1 cellular context compared by ENCODE assay signal in the genomic region with DNA sequence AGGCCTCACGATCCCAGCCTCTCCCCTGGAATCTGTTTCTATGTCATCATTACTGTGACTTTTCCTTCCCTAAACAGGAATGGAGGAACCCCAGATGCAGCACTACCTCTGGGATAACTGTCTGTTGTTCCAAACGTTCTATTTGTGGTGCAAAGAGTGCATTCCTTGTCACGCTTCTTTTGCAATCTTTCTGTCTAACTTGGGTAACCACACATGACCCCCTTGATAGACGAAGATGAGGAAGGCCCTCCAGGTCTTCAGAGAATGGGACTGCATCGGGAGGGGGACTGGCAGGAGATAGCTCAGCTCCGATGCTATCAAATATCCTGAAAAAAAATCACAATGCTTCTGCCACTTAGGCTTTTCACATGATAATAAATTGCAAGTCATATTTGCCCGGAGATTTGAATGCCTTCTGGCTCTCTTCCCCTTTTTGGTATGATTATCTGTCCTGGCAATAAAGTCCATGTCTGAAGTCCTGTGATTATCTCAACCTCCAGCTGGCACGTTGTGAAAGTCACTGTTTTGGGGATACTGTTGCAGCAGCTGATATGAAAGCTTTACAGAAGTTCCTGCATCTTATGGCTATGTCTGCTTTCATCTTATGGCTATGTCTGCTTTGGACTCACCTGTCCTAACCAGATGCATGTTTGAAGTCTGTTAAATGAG.
TF ChIP-seq lines count a peak whose summit lies in the region.

No MANE protein-coding gene starts in this region.

TF ChIP-seq in K562, 482 proteins besides CTCF, POLR2A, EP300 and RAD21 (continued from another document and continues in another):
- TF ChIP-seq, protein P1, sequence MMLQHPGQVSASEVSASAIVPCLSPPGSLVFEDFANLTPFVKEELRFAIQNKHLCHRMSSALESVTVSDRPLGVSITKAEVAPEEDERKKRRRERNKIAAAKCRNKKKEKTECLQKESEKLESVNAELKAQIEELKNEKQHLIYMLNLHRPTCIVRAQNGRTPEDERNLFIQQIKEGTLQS (IDR thresholded peaks at IDR 0.05): peak; percentile 36; the same call in 1 of the 2 replicates
- TF ChIP-seq, protein P1 (CRISPR knock-in tag; conservative IDR thresholded peaks at IDR 0.05): no peak
- TF ChIP-seq ZNF197 (CRISPR knock-in tag; IDR thresholded peaks at IDR 0.05; ENCODE audit: low read depth): peak; percentile 94
- TF ChIP-seq, protein P2, sequence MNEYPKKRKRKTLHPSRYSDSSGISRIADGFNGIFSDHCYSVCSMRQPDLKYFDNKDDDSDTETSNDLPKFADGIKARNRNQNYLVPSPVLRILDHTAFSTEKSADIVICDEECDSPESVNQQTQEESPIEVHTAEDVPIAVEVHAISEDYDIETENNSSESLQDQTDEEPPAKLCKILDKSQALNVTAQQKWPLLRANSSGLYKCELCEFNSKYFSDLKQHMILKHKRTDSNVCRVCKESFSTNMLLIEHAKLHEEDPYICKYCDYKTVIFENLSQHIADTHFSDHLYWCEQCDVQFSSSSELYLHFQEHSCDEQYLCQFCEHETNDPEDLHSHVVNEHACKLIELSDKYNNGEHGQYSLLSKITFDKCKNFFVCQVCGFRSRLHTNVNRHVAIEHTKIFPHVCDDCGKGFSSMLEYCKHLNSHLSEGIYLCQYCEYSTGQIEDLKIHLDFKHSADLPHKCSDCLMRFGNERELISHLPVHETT (CRISPR knock-in tag; conservative IDR thresholded peaks at IDR 0.05 in 1 of 2, IDR thresholded peaks at IDR 0.05 in 1 of 2): peak in 1 of 2 experiments; percentile 93; a peak in 2 of 4 replicates
- TF ChIP-seq ZNF134 (CRISPR knock-in tag; conservative IDR thresholded peaks at IDR 0.05): peak; percentile 58
- peak; percentile 77 for TF ChIP-seq ZNF354B (CRISPR knock-in tag; IDR thresholded peaks at IDR 0.05)
- no peak for TF ChIP-seq NR2C1 (IDR thresholded peaks at IDR 0.05)
- 0 out of 2 replicates have a peak, but pooled peaks have one; percentile 14 for TF ChIP-seq NR2C1 (tag; IDR thresholded peaks at IDR 0.05)
- peak; percentile 90 to 92 for TF ChIP-seq TRIM24 (IDR thresholded peaks at IDR 0.05)
- peak; percentile 82 for TF ChIP-seq BCL6 (CRISPR knock-in tag; IDR thresholded peaks at IDR 0.05)
- 0 out of 2 replicates have a peak, but pooled peaks have one; percentile 68 for TF ChIP-seq FOXK1 (CRISPR knock-in tag; IDR thresholded peaks at IDR 0.05; ENCODE audit: borderline replicate concordance)
- TF ChIP-seq, protein P3, sequence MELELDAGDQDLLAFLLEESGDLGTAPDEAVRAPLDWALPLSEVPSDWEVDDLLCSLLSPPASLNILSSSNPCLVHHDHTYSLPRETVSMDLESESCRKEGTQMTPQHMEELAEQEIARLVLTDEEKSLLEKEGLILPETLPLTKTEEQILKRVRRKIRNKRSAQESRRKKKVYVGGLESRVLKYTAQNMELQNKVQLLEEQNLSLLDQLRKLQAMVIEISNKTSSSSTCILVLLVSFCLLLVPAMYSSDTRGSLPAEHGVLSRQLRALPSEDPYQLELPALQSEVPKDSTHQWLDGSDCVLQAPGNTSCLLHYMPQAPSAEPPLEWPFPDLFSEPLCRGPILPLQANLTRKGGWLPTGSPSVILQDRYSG (tag; conservative IDR thresholded peaks at IDR 0.05; ENCODE audit: low read depth): peak; percentile 74
- peak; percentile 96 for TF ChIP-seq TAL1 (IDR thresholded peaks at IDR 0.05)
- peak; percentile 90; the same call in 1 of the 2 replicates for TF ChIP-seq CTBP1 (IDR thresholded peaks at IDR 0.05; ENCODE audit: borderline replicate concordance)
- TF ChIP-seq DNMT1 (IDR thresholded peaks at IDR 0.05): no peak
- TF ChIP-seq, protein P4, sequence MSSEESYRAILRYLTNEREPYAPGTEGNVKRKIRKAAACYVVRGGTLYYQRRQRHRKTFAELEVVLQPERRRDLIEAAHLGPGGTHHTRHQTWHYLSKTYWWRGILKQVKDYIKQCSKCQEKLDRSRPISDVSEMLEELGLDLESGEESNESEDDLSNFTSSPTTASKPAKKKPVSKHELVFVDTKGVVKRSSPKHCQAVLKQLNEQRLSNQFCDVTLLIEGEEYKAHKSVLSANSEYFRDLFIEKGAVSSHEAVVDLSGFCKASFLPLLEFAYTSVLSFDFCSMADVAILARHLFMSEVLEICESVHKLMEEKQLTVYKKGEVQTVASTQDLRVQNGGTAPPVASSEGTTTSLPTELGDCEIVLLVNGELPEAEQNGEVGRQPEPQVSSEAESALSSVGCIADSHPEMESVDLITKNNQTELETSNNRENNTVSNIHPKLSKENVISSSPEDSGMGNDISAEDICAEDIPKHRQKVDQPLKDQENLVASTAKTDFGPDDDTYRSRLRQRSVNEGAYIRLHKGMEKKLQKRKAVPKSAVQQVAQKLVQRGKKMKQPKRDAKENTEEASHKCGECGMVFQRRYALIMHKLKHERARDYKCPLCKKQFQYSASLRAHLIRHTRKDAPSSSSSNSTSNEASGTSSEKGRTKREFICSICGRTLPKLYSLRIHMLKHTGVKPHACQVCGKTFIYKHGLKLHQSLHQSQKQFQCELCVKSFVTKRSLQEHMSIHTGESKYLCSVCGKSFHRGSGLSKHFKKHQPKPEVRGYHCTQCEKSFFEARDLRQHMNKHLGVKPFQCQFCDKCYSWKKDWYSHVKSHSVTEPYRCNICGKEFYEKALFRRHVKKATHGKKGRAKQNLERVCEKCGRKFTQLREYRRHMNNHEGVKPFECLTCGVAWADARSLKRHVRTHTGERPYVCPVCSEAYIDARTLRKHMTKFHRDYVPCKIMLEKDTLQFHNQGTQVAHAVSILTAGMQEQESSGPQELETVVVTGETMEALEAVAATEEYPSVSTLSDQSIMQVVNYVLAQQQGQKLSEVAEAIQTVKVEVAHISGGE (CRISPR knock-in tag; IDR thresholded peaks at IDR 0.05): peak in 1 of 3 experiments; percentile 87; a peak in 2 of 6 replicates
- TF ChIP-seq MTA1 (IDR thresholded peaks at IDR 0.05; ENCODE audit: borderline replicate concordance): peak; percentile 69; the same call in 1 of the 2 replicates
- peak; percentile 88 for TF ChIP-seq PYGO2 (tag; IDR thresholded peaks at IDR 0.05)
- no peak for TF ChIP-seq NR3C1 (CRISPR knock-in tag; IDR thresholded peaks at IDR 0.05)
- peak; percentile 75 for TF ChIP-seq CC2D1A (IDR thresholded peaks at IDR 0.05)
- no peak for TF ChIP-seq NR4A1 (CRISPR knock-in tag; IDR thresholded peaks at IDR 0.05)
- peak; percentile 86 for TF ChIP-seq NR4A1 (tag; IDR thresholded peaks at IDR 0.05)
- TF ChIP-seq, protein P5, sequence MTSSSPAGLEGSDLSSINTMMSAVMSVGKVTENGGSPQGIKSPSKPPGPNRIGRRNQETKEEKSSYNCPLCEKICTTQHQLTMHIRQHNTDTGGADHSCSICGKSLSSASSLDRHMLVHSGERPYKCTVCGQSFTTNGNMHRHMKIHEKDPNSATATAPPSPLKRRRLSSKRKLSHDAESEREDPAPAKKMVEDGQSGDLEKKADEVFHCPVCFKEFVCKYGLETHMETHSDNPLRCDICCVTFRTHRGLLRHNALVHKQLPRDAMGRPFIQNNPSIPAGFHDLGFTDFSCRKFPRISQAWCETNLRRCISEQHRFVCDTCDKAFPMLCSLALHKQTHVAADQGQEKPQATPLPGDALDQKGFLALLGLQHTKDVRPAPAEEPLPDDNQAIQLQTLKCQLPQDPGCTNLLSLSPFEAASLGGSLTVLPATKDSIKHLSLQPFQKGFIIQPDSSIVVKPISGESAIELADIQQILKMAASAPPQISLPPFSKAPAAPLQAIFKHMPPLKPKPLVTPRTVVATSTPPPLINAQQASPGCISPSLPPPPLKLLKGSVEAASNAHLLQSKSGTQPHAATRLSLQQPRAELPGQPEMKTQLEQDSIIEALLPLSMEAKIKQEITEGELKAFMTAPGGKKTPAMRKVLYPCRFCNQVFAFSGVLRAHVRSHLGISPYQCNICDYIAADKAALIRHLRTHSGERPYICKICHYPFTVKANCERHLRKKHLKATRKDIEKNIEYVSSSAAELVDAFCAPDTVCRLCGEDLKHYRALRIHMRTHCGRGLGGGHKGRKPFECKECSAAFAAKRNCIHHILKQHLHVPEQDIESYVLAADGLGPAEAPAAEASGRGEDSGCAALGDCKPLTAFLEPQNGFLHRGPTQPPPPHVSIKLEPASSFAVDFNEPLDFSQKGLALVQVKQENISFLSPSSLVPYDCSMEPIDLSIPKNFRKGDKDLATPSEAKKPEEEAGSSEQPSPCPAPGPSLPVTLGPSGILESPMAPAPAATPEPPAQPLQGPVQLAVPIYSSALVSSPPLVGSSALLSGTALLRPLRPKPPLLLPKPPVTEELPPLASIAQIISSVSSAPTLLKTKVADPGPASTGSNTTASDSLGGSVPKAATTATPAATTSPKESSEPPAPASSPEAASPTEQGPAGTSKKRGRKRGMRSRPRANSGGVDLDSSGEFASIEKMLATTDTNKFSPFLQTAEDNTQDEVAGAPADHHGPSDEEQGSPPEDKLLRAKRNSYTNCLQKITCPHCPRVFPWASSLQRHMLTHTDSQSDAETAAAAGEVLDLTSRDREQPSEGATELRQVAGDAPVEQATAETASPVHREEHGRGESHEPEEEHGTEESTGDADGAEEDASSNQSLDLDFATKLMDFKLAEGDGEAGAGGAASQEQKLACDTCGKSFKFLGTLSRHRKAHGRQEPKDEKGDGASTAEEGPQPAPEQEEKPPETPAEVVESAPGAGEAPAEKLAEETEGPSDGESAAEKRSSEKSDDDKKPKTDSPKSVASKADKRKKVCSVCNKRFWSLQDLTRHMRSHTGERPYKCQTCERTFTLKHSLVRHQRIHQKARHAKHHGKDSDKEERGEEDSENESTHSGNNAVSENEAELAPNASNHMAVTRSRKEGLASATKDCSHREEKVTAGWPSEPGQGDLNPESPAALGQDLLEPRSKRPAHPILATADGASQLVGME (CRISPR knock-in tag; IDR thresholded peaks at IDR 0.05): 0 out of 2 replicates have a peak, but pooled peaks have one; percentile 78
- peak; percentile 28; the same call in 1 of the 2 replicates for TF ChIP-seq CREM (IDR thresholded peaks at IDR 0.05; ENCODE audit: low read depth)
- no peak for TF ChIP-seq PURB (CRISPR knock-in tag; IDR thresholded peaks at IDR 0.05; ENCODE audit: low read depth)
- TF ChIP-seq CCNT2 (IDR thresholded peaks at IDR 0.05; ENCODE audit: borderline replicate concordance, extremely low read depth, insufficient read length, low read depth, low read length): peak; percentile 96
- TF ChIP-seq, protein P6, sequence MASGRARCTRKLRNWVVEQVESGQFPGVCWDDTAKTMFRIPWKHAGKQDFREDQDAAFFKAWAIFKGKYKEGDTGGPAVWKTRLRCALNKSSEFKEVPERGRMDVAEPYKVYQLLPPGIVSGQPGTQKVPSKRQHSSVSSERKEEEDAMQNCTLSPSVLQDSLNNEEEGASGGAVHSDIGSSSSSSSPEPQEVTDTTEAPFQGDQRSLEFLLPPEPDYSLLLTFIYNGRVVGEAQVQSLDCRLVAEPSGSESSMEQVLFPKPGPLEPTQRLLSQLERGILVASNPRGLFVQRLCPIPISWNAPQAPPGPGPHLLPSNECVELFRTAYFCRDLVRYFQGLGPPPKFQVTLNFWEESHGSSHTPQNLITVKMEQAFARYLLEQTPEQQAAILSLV (tag; IDR thresholded peaks at IDR 0.05): peak; percentile 50; the same call in 1 of the 2 replicates
- TF ChIP-seq, protein P7, sequence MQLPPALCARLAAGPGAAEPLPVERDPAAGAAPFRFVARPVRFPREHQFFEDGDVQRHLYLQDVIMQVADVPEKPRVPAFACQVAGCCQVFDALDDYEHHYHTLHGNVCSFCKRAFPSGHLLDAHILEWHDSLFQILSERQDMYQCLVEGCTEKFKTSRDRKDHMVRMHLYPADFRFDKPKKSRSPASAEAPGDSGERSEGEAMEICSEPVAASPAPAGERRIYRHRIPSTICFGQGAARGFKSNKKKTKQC (CRISPR knock-in tag; IDR thresholded peaks at IDR 0.05): no peak
- TF ChIP-seq HMGN3 (IDR thresholded peaks at IDR 0.05; ENCODE audit: borderline replicate concordance, extremely low read depth, insufficient read length, low read depth, low read length): peak; percentile 81
- peak; percentile 80 for TF ChIP-seq FOXJ2 (tag; IDR thresholded peaks at IDR 0.05)
- TF ChIP-seq KLF16 (IDR thresholded peaks at IDR 0.05): peak; percentile 98
- TF ChIP-seq GATA2 (CRISPR knock-in tag; IDR thresholded peaks at IDR 0.05): peak; percentile 89
- no peak for TF ChIP-seq ZNF79 (CRISPR knock-in tag; IDR thresholded peaks at IDR 0.05; ENCODE audit: low read depth)
- peak; percentile 85; the same call in 1 of the 2 replicates for TF ChIP-seq C11orf30 (IDR thresholded peaks at IDR 0.05; ENCODE audit: low read depth)
- TF ChIP-seq RUNX1 (IDR thresholded peaks at IDR 0.05; ENCODE audit: low read depth): no peak
- TF ChIP-seq SMARCA4 (IDR thresholded peaks at IDR 0.05): peak; percentile 90
- peak; percentile 85 for TF ChIP-seq MAFF (IDR thresholded peaks at IDR 0.05; ENCODE audit: low read length)
- peak; percentile 57 for TF ChIP-seq MYC (IDR thresholded peaks at IDR 0.05; ENCODE audit: low read depth, low read length)
- TF ChIP-seq MYC (CRISPR knock-in tag; IDR thresholded peaks at IDR 0.05; ENCODE audit: borderline replicate concordance, low read depth): no peak
- TF ChIP-seq MYBL2 (IDR thresholded peaks at IDR 0.05; ENCODE audit: low read depth): no peak
- TF ChIP-seq MYBL2 (CRISPR knock-in tag; IDR thresholded peaks at IDR 0.05; ENCODE audit: borderline replicate concordance): no peak
- peak; percentile 83 for TF ChIP-seq NFIC (IDR thresholded peaks at IDR 0.05)
- TF ChIP-seq POLR2AphosphoS5 (IDR thresholded peaks at IDR 0.05; ENCODE audit: control insufficient read depth, insufficient read depth, low read depth, low read length): peak; percentile 75
- TF ChIP-seq SAFB (IDR thresholded peaks at IDR 0.05; ENCODE audit: borderline replicate concordance, low read depth, low read length): no peak
- TF ChIP-seq, protein P8, sequence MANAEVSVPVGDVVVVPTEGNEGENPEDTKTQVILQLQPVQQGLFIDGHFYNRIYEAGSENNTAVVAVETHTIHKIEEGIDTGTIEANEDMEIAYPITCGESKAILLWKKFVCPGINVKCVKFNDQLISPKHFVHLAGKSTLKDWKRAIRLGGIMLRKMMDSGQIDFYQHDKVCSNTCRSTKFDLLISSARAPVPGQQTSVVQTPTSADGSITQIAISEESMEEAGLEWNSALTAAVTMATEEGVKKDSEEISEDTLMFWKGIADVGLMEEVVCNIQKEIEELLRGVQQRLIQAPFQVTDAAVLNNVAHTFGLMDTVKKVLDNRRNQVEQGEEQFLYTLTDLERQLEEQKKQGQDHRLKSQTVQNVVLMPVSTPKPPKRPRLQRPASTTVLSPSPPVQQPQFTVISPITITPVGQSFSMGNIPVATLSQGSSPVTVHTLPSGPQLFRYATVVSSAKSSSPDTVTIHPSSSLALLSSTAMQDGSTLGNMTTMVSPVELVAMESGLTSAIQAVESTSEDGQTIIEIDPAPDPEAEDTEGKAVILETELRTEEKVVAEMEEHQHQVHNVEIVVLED (CRISPR knock-in tag; IDR thresholded peaks at IDR 0.05): peak; percentile 44; the same call in 1 of the 2 replicates
- peak; percentile 29; the same call in 1 of the 2 replicates for TF ChIP-seq MYNN (IDR thresholded peaks at IDR 0.05)
- no peak for TF ChIP-seq MYNN (CRISPR knock-in tag; IDR thresholded peaks at IDR 0.05)
- no peak for TF ChIP-seq GATAD2B (IDR thresholded peaks at IDR 0.05; ENCODE audit: borderline replicate concordance)
- peak; percentile 86 for TF ChIP-seq SMARCC2 (IDR thresholded peaks at IDR 0.05; ENCODE audit: low read depth)
- peak; percentile 96 for TF ChIP-seq ZNF766 (CRISPR knock-in tag; conservative IDR thresholded peaks at IDR 0.05)
- TF ChIP-seq CHD1 (IDR thresholded peaks at IDR 0.05; ENCODE audit: low read length): no peak
- TF ChIP-seq FOSL1 (tag; conservative IDR thresholded peaks at IDR 0.05): peak; percentile 80
- TF ChIP-seq MBD2 (IDR thresholded peaks at IDR 0.05; ENCODE audit: borderline replicate concordance, low read depth): 0 out of 2 replicates have a peak, but pooled peaks have one; percentile 39
